ENCODE assay signal across 31 cellular contexts in the genomic region with DNA sequence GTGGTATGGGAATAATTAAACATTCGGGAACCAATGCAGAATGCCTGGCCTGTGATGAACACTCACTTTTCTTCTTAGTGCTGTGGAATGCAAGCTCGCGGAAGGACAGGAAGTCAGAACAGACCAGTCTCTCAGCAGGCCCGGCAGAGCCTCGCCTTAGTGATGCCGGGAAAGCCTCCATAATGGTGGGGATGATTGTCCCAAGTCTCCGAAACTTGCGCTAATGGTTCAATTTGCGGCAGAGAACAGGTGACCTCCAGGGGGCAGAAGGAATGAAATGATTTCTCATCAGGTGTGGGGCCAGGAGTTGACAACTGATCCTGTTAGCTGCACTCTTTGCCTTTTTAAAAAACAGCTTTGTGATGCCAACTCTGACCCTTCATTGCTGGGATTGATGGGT.
DNase-seq lines count a peak whose midpoint lies in the region; ATAC-seq lines count a peak whose summit lies in the region.
"Had no signal": no experiment of that assay in that cellular context is flagged by ENCODE, and none has a peak within 500 bp of the region (broad histone marks: within the 10 kb centered on the region; RNA-seq: fewer than 3 reads in every experiment).

No MANE protein-coding gene starts in this region.

- DNase-seq in NCI-H82 (lab: John Stamatoyannopoulos, UW) (peak; percentile 36), NCI-H82 treated with DMSO at 0.1 percent for 48 hours (lab: John Stamatoyannopoulos, UW; ENCODE audit: unreplicated experiment) (no peak), RPMI8226 (peak; percentile 21), iPS DF 19.7 (ENCODE audit: low read depth, low spot score) (peak; percentile 28), RKO (ENCODE audit: low spot score) (no peak), retina (no peak)
- DNase-seq: activated CD4-positive, alpha-beta T cell treated with anti-CD3 and anti-CD28 coated beads for 4 hours; activated effector memory CD4-positive, alpha-beta T cell treated with anti-CD3 and anti-CD28 coated beads, Interleukin-2, amount 50 U/mL, for 16 hours; activated naive CD8-positive, alpha-beta T cell treated with anti-CD3 and anti-CD28 coated beads, Interleukin-2, amount 10 ng/mL, durations not matched to agents 7 days and 5 days; activated T-cell treated with anti-CD3 and anti-CD28 coated beads, Interleukin-2, amount 50 U/mL, for 1 hour; central memory CD4-positive, alpha-beta T cell; gastrocnemius medialis; GF-D8; GOT3; hippocampal formation; KBM-7; kidney glomerular epithelial cell; MG63; NCI-H1105 treated with DMSO at 0.1 percent for 48 hours; NCI-H1930; NCI-H345; NCI-H748 treated with DMSO at 0.1 percent for 48 hours; ovary; small intestine; stimulated activated CD4-positive, alpha-beta T cell treated with anti-CD3 and anti-CD28 coated beads, Interleukin-1b, Interleukin-23, amount 100 ng/mL, for 48 hours; stimulated activated CD8-positive, alpha-beta memory T cell treated with anti-CD3 and anti-CD28 coated beads, Interleukin-4, amount 100 ng/mL, for 48 hours; stomach; T-helper 17 cell; tibial artery had no signal

- no peak for ATAC-seq in HG03432 (IDR thresholded peaks at IDR 0.05; ENCODE audit: unreplicated experiment)
- no peak for ATAC-seq in HG03521 (IDR thresholded peaks at IDR 0.05; ENCODE audit: unreplicated experiment)
- ATAC-seq: gastrocnemius medialis, T-helper 17 cell had no signal

Comparison
In these comparisons a context has a peak if more than half of its experiments do, and no peak if none do; other contexts are left out.
1. DNase-seq: peak in NCI-H82 (single experiment), RPMI8226 (single experiment) and iPS DF 19.7 (single experiment); none in NCI-H82 treated with DMSO at 0.1 percent for 48 hours (single experiment), RKO (single experiment) and retina (single experiment).